Comparison of ENCODE assay signal across 8 cellular contexts in the genomic region with DNA sequence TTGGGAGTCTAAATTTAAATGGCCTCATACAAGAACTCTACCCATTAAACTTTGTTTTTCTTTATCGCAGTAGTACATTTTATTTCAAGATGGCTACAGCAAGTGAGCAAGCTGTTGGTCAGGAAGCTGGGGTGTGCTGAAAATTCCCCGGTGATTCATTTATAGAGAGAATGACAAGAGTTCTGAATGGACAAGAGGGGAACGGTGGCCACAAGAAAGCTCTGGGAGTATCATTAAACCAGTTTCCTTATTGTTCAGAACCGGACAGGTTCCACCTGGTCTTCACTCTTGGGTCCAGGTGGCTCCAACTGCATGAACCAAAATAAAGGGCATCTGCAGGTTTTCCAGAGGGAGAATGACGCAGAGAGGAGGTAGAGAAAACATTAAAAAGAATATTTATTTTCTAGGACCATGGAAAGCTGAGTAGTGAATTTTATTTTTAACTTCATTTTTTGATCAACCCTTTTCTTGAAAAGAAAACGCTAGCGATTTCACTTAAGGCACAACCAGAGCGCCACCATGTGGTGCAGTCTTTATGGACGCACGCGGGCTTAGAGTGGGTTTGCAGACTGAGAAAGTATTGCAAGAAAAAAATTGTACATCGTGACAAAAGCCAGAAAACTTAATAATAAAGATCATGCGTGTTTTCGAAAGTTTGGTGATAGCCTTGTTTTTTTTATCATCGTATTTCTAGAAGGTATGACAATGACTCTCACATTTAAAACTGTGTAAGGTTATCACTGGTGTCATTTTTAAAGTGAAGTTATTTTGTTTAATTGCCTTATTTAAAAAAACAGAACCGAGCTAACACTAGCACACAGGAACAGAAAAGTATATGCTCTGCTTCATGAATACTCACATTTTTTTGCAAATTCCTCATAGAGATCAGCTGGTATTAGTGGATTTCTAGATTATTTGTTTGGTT.
DNase-seq lines count a peak whose midpoint lies in the region; ATAC-seq, FAIRE-seq and TF ChIP-seq lines count a peak whose summit lies in the region.

No MANE protein-coding gene starts in this region.

- FAIRE-seq in HepG2 (lab: Jason Lieb, UNC) = peak; percentile 77

- BruUV-seq in HepG2 (replicated peaks; lab: Mats Ljungman, UMichigan) = no TSS peak

- H2AFZ ChIP-seq in HepG2 (ENCODE audit: low read length) = no peak overlapping the region

- peak; percentile 17; the same call in 1 of the 2 replicates for TF ChIP-seq RAD21 in HepG2 (CRISPR knock-in tag; IDR thresholded peaks at IDR 0.05)

- TF ChIP-seq POLR2A in HepG2 (IDR thresholded peaks at IDR 0.05; ENCODE audit: insufficient read depth in 1 of 2, low read depth in 2 of 2, low read length in 2 of 2) = no peak

- DNase-seq in AG10803 (ENCODE audit: low read depth) (peak; percentile 47), NCI-H82 (lab: John Stamatoyannopoulos, UW) (peak; percentile 37), cardiac fibroblast (ENCODE audit: low read depth in 2 of 2) (peak; percentile 56 to 74), HepG2 (ENCODE audit: low spot score) (peak; percentile 59), NCI-H1436 (lab: John Stamatoyannopoulos, UW) (no peak)
- DNase-seq in activated CD8-positive, alpha-beta memory T cell treated with anti-CD3 and anti-CD28 coated beads, Interleukin-2, amount 50 U/mL, for 4 hours = no peak

- CTCF ChIA-PET in HepG2 (lab: Yijun Ruan, JAX; ENCODE audit: low intra/inter-chr PET ratio, low total read pairs) = interaction anchor here (0.9 to 3.1 kb wide), 2 partner anchors 200 to 483 kb away, joined by 4 to 38 read pairs; no protein-coding TSS in a partner anchor

- H3K27ac ChIP-seq in HepG2 (ENCODE audit: extremely low read length, insufficient read depth, low read length) = no peak overlapping the region

- WGBS in HepG2 (ENCODE audit: low lambda C conversion rate) = 7% methylated on average over 16 of the region's 16 CpGs

- in situ Hi-C loops in HepG2 (cut with HindIII; ENCODE audit: extremely low pct_ligation_motif_present, low pct_unique_long_range_greater_than_20kb) = loop anchor here (5.0 to 25.0 kb wide), 3 partner anchors 98 to 485 kb away; a partner anchor contains a TSS

- H3K9ac ChIP-seq in HepG2 (ENCODE audit: insufficient read depth, low read depth, low read length) = no peak overlapping the region

- intact Hi-C loops in HepG2 (cut with micrococcal nuclease; ENCODE audit: unreplicated experiment) = loop anchor here (1.0 to 10.0 kb wide), 4 partner anchors 95 to 483 kb away; no protein-coding TSS in a partner anchor

- no peaks in the 10 kb centered on the region for H4K20me1 ChIP-seq in HepG2 (ENCODE audit: insufficient read depth, low read length)

- no peak overlapping the region for H3K4me2 ChIP-seq in HepG2 (ENCODE audit: low read depth, low read length)

- no peak overlapping the region for H3K4me3 ChIP-seq in AG10803 (ENCODE audit: low read length)
- no peak overlapping the region for H3K4me3 ChIP-seq in cardiac fibroblast (replicated peaks in 1 of 2; ENCODE audit: low read depth in 2 of 2, low read length in 2 of 2)
- H3K4me3 ChIP-seq in HepG2 (replicated peaks in 1 of 3; ENCODE audit: insufficient read depth in 1 of 3, low read depth in 2 of 3, low read length in 3 of 3) = no peak overlapping the region

- H3K79me2 ChIP-seq in HepG2 (ENCODE audit: insufficient read depth, low read length) = no peaks in the 10 kb centered on the region

- POLR2A ChIA-PET in HepG2 (lab: Yijun Ruan, JAX) = no interaction called here

- ATAC-seq in GM18873 (IDR thresholded peaks at IDR 0.05; ENCODE audit: low FRiP score, unreplicated experiment) (peak; percentile 48), HG03342 (IDR thresholded peaks at IDR 0.05; ENCODE audit: unreplicated experiment) (peak; percentile 65), HepG2 (peak; percentile 75)

- TF ChIP-seq CTCF in AG10803 (conservative IDR thresholded peaks at IDR 0.05; ENCODE audit: low read length) (peak; percentile 65), cardiac fibroblast (IDR thresholded peaks at IDR 0.05; ENCODE audit: low read depth, low read length) (peak; percentile 66), HepG2 (CRISPR knock-in tag; IDR thresholded peaks at IDR 0.05) (peak; percentile 70)

- no peaks in the 10 kb centered on the region for H3K9me3 ChIP-seq in HepG2 (ENCODE audit: low read length)

- no peaks in the 10 kb centered on the region for H3K27me3 ChIP-seq in HepG2 (ENCODE audit: control insufficient read depth in 1 of 2, insufficient read depth in 2 of 2, low read length in 2 of 2)

- no peak for TF ChIP-seq EP300 in HepG2 (IDR thresholded peaks at IDR 0.05; ENCODE audit: low read depth in 2 of 2, low read length in 2 of 2)
- no peak for TF ChIP-seq EP300 in HepG2 (CRISPR knock-in tag; IDR thresholded peaks at IDR 0.05; ENCODE audit: borderline replicate concordance)

- no peaks in the 10 kb centered on the region for H3K4me1 ChIP-seq in HepG2 (ENCODE audit: insufficient read depth, low read length)

- H3K36me3 ChIP-seq in HepG2 (replicated peaks in 1 of 2; ENCODE audit: control insufficient read depth in 1 of 2, insufficient read depth in 2 of 2, low read length in 2 of 2) = no peaks in the 10 kb centered on the region

TF ChIP-seq in HepG2, 621 proteins besides CTCF, POLR2A, EP300 and RAD21:
- TF ChIP-seq STAG1 (CRISPR knock-in tag; IDR thresholded peaks at IDR 0.05) (peak; percentile 85), SMC3 (IDR thresholded peaks at IDR 0.05; ENCODE audit: low read length) (peak; percentile 60)
- TF ChIP-seq, protein P1, sequence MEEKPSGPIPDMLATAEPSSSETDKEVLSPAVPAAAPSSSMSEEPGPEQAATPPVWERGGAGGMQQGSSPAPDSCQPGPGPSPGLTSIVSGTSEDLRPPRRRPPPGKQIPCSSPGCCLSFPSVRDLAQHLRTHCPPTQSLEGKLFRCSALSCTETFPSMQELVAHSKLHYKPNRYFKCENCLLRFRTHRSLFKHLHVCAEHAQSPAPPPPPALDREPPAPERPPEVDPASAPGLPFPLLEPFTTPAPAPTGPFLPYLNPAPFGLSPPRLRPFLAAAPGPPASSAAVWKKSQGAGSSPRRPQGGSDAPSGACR (CRISPR knock-in tag; IDR thresholded peaks at IDR 0.05) = no peak

Comparison
In these comparisons a context has a peak if more than half of its experiments do, and no peak if none do; other contexts are left out.
1. DNase-seq: peak in AG10803 (single experiment), NCI-H82 (single experiment), cardiac fibroblast (2 of 2) and HepG2 (single experiment); none in NCI-H1436 (single experiment) and activated CD8-positive, alpha-beta memory T cell treated with anti-CD3 and anti-CD28 coated beads, Interleukin-2, amount 50 U/mL, for 4 hours (single experiment).
2. Peak in every context shown above with its lines, with median percentiles within 50 percentile points of each other: CTCF ChIP-seq and ATAC-seq.